Comparison of ENCODE assay signal across 13 cellular contexts in genomic region chr7:70678621-70679251, GRCh38.
DNase-seq lines count a peak whose midpoint lies in the region; ATAC-seq and TF ChIP-seq lines count a peak whose summit lies in the region.
"Had no signal": no experiment of that assay in that cellular context is flagged by ENCODE, and none has a peak within 500 bp of the region (broad histone marks: within the 10 kb centered on the region; RNA-seq: fewer than 3 reads in every experiment).

No MANE protein-coding gene starts in this region.

- H3K36me3 Mint-ChIP-seq in activated CD8-positive, alpha-beta memory T cell treated with anti-CD3 and anti-CD28 coated beads, Interleukin-2, amount 10 ng/mL, durations not matched to agents 7 days and 5 days: no peaks in the 10 kb centered on the region

- no peak for DNase-seq in activated CD8-positive, alpha-beta memory T cell treated with anti-CD3 and anti-CD28 coated beads, Interleukin-2, amount 10 ng/mL, durations not matched to agents 7 days and 5 days
- no peak for DNase-seq in activated CD8-positive, alpha-beta memory T cell treated with anti-CD3 and anti-CD28 coated beads for 24 hours
- peak; percentile 37 for DNase-seq in RPMI7951 (ENCODE audit: low read depth)
- DNase-seq in epithelial cell of esophagus (ENCODE audit: low read depth): peak; percentile 10
- DNase-seq in stimulated activated naive CD8-positive, alpha-beta T cell treated with anti-CD3 and anti-CD28 coated beads, Interleukin-15, Interleukin-2, amounts not matched to agents 100 U/mL and 50 U/mL, for 24 hours: no peak
- DNase-seq in DMS53 (lab: John Stamatoyannopoulos, UW): no peak
- DNase-seq: activated CD8-positive, alpha-beta memory T cell treated with anti-CD3 and anti-CD28 coated beads, Interleukin-2, amount 50 U/mL, for 48 hours; brain microvascular endothelial cell; NCI-H187 treated with DMSO at 0.1 percent for 48 hours; upper lobe of left lung had no signal

- no peak for TF ChIP-seq CTCF in epithelial cell of esophagus (IDR thresholded peaks at IDR 0.05; ENCODE audit: insufficient read depth, low read depth, low read length, missing control alignments)

- H3K27ac Mint-ChIP-seq in activated CD8-positive, alpha-beta memory T cell treated with anti-CD3 and anti-CD28 coated beads, Interleukin-2, amount 10 ng/mL, durations not matched to agents 7 days and 5 days: peak overlapping the region; percentile 88
- H3K27ac Mint-ChIP-seq: nephron had no signal

- ATAC-seq in activated CD8-positive, alpha-beta memory T cell treated with anti-CD3 and anti-CD28 coated beads, Interleukin-2, amount 10 ng/mL, durations not matched to agents 7 days and 5 days: peak; percentile 46
- peak; percentile 57 for ATAC-seq in stimulated activated naive CD8-positive, alpha-beta T cell treated with anti-CD3 and anti-CD28 coated beads, Interleukin-15, Interleukin-2, amounts not matched to agents 100 U/mL and 50 U/mL, for 24 hours
- ATAC-seq in HG02571 (IDR thresholded peaks at IDR 0.05; ENCODE audit: unreplicated experiment): no peak
- ATAC-seq in HG02981 (IDR thresholded peaks at IDR 0.05; ENCODE audit: unreplicated experiment): no peak

- H3K4me1 Mint-ChIP-seq in activated CD8-positive, alpha-beta memory T cell treated with anti-CD3 and anti-CD28 coated beads, Interleukin-2, amount 10 ng/mL, durations not matched to agents 7 days and 5 days: peaks cover 54% of the 10 kb centered on the region

- no peaks in the 10 kb centered on the region for H3K9me3 Mint-ChIP-seq in activated CD8-positive, alpha-beta memory T cell treated with anti-CD3 and anti-CD28 coated beads, Interleukin-2, amount 10 ng/mL, durations not matched to agents 7 days and 5 days (ENCODE audit: low read depth)
- H3K9me3 Mint-ChIP-seq: nephron had no signal

- no peak overlapping the region for H3K4me3 ChIP-seq in epithelial cell of esophagus (ENCODE audit: low read length)
- H3K4me3 ChIP-seq: upper lobe of left lung had no signal

- CTCF ChIA-PET in activated CD8-positive, alpha-beta memory T cell treated with anti-CD3 and anti-CD28 coated beads, Interleukin-2, amount 10 ng/mL, durations not matched to agents 7 days and 5 days (lab: Charles Lee): interaction anchor here (0.7 kb wide), 1 partner anchor 20 kb away, joined by 3 read pairs; no protein-coding TSS in a partner anchor

- peaks cover 16% of the 10 kb centered on the region for H3K27me3 Mint-ChIP-seq in activated CD8-positive, alpha-beta memory T cell treated with anti-CD3 and anti-CD28 coated beads, Interleukin-2, amount 10 ng/mL, durations not matched to agents 7 days and 5 days

- H3K4me3 Mint-ChIP-seq in activated CD8-positive, alpha-beta memory T cell treated with anti-CD3 and anti-CD28 coated beads, Interleukin-2, amount 10 ng/mL, durations not matched to agents 7 days and 5 days: peak overlapping the region; percentile 25
- H3K4me3 Mint-ChIP-seq: nephron had no signal

Comparison
In these comparisons a context has a peak if more than half of its experiments do, and no peak if none do; other contexts are left out.
1. ATAC-seq: peak in activated CD8-positive, alpha-beta memory T cell treated with anti-CD3 and anti-CD28 coated beads, Interleukin-2, amount 10 ng/mL, durations not matched to agents 7 days and 5 days (single experiment) and stimulated activated naive CD8-positive, alpha-beta T cell treated with anti-CD3 and anti-CD28 coated beads, Interleukin-15, Interleukin-2, amounts not matched to agents 100 U/mL and 50 U/mL, for 24 hours (single experiment); none in HG02571 (single experiment) and HG02981 (single experiment).
2. DNase-seq: peak in RPMI7951 (single experiment) and epithelial cell of esophagus (single experiment); none in activated CD8-positive, alpha-beta memory T cell treated with anti-CD3 and anti-CD28 coated beads, Interleukin-2, amount 10 ng/mL, durations not matched to agents 7 days and 5 days (single experiment), activated CD8-positive, alpha-beta memory T cell treated with anti-CD3 and anti-CD28 coated beads for 24 hours (single experiment), stimulated activated naive CD8-positive, alpha-beta T cell treated with anti-CD3 and anti-CD28 coated beads, Interleukin-15, Interleukin-2, amounts not matched to agents 100 U/mL and 50 U/mL, for 24 hours (single experiment) and DMS53 (single experiment).